ENCODE assay signal across 8 cellular contexts in genomic region chr9:120713257-120714087, GRCh38. TPM values are rescaled to one million over a fixed set of nuclear protein-coding genes. Genes with fewer than 3 reads are reported as not detected.
A peak's percentile ranks its signal among the peaks of the same experiment; 100 is the strongest.
DNase-seq lines count a peak whose midpoint lies in the region; TF ChIP-seq lines count a peak whose summit lies in the region.

No MANE protein-coding gene starts in this region.

- H3K27me3 ChIP-seq in adrenal gland (no peaks in the 10 kb centered on the region), iPS-18a (ENCODE audit: control insufficient read depth, insufficient read depth, low read length) (peaks cover 27% of the 10 kb centered on the region), spleen (replicated peaks in 1 of 7) (no peaks in the 10 kb centered on the region)

- H3K27ac ChIP-seq in adrenal gland (peak overlapping the region in 4 of 5 donors; percentile 39 to 90 (median 74)), iPS-18a (ENCODE audit: low read length) (no peak overlapping the region), spleen (peak overlapping the region; percentile 69 to 94 (median 92))

- intact Hi-C loops in adrenal gland (cut with DNase I) (no loop called here), spleen (cut with DNase I; ENCODE audit: low total_unique reads) (no loop called here)

- H3K4me3 ChIP-seq in adrenal gland (peak overlapping the region; percentile 37 to 76 (median 60)), iPS-18a (ENCODE audit: low read length) (peak overlapping the region; percentile 74), spleen (peak overlapping the region; percentile 69 to 85 (median 78))

- H3K36me3 ChIP-seq in adrenal gland (replicated peaks in 1 of 2) (no peaks in the 10 kb centered on the region), iPS-18a (ENCODE audit: control insufficient read depth, low read depth, low read length) (no peaks in the 10 kb centered on the region), spleen (no peaks in the 10 kb centered on the region)

- H3K4me1 ChIP-seq in adrenal gland (replicated peaks in 1 of 2) = peaks cover 15 to 57% of the 10 kb centered on the region in 2 donors
- peaks cover 9% of the 10 kb centered on the region for H3K4me1 ChIP-seq in iPS-18a (ENCODE audit: control insufficient read depth, low read depth, low read length)
- peaks cover 26 to 69% (median 59%) of the 10 kb centered on the region in 6 donors for H3K4me1 ChIP-seq in spleen

- TF ChIP-seq POLR2A in adrenal gland (IDR thresholded peaks at IDR 0.05) = no peak
- TF ChIP-seq POLR2A in spleen (IDR thresholded peaks at IDR 0.05) = no peak

- TF ChIP-seq CTCF in GM10266 (IDR thresholded peaks at IDR 0.05; ENCODE audit: control insufficient read depth, insufficient read depth, low read depth, missing control alignments) (no peak), adrenal gland (IDR thresholded peaks at IDR 0.05) (peak in 5 of 6 experiments; percentile 5 to 41 (median 22)), spleen (IDR thresholded peaks at IDR 0.05 in 8 of 11, conservative IDR thresholded peaks at IDR 0.05 in 3 of 11) (peak in 8 of 11 experiments; percentile 10 to 51 (median 35))

- H3K9me3 ChIP-seq in adrenal gland (replicated peaks in 1 of 3) = no peaks in the 10 kb centered on the region
- no peaks in the 10 kb centered on the region for H3K9me3 ChIP-seq in iPS-18a (ENCODE audit: control insufficient read depth, low read depth, low read length)
- H3K9me3 ChIP-seq in spleen = no peaks in the 10 kb centered on the region

- H3K9ac ChIP-seq in iPS-18a (ENCODE audit: low read length) = no peak overlapping the region

- WGBS in adrenal gland, 4 donors = 1 to 5% (median 4%) methylated on average over 26 to 50 of the region's 50 CpGs
- 1 to 2% (median 1%) methylated on average over 41 to 50 of the region's 50 CpGs for WGBS in spleen, 5 donors

- DNase-seq in GM10266 (ENCODE audit: extremely low spot score) (peak; percentile 53), NOMO-1 treated with DMSO at 0.1 percent for 48 hours (lab: John Stamatoyannopoulos, UW; ENCODE audit: unreplicated experiment) (peak; percentile 36), adrenal gland (peak in 2 of 7 donors; percentile 30 to 55), spleen (peak; percentile 91), SHP77 (lab: John Stamatoyannopoulos, UW) (no peak), cerebellar nuclear complex (lab: John Stamatoyannopoulos, UW) (no peak), NCI-H2107 (lab: John Stamatoyannopoulos, UW) (no peak)

RNA-seq across cellular contexts. Expression of gene MEGF9, which starts 0.8 kb away (rescaled TPM):
- total RNA-seq in adrenal gland (10 to 100 TPM; 13.9 to 28.5 (median 22.4) TPM), spleen (10 to 100 TPM; 25.6 to 57.3 (median 39.8) TPM)
- polyA plus RNA-seq in adrenal gland (10 to 100 TPM in 1 of 3 donors, 1 to 10 TPM in 2; 3.9 to 22.4 (median 4.3) TPM), spleen (1 to 10 TPM; 2.2 to 5.4 (median 3.0) TPM)

Comparison
In these comparisons a context has a peak if more than half of its experiments do, and no peak if none do; other contexts are left out.
1. DNase-seq: peak in GM10266 (single experiment), NOMO-1 treated with DMSO at 0.1 percent for 48 hours (single experiment) and spleen (single experiment); none in SHP77 (0 of 2), cerebellar nuclear complex (0 of 2) and NCI-H2107 (single experiment).
2. Peak in every context shown above with its lines, with median percentiles within 50 percentile points of each other: H3K4me3 ChIP-seq.